In genomic region chr9:129620669-129621295, GRCh38 we compare ENCODE assay signal across 8 cellular contexts. TPM values are rescaled to one million over a fixed set of nuclear protein-coding genes. Genes with fewer than 3 reads are reported as not detected.
DNase-seq lines count a peak whose midpoint lies in the region; ATAC-seq lines count a peak whose summit lies in the region.

Gene C9orf50 (minus strand): TSS chr9:129621101. CDS start chr9:129620574, 527 bp downstream.

- no peak within 1 kb of the TSS for H3K4me3 Mint-ChIP-seq in activated T-helper 1 cell treated with anti-CD3 and anti-CD28 coated beads, Interleukin-12 subunit alpha, Interleukin-12 subunit beta, Interleukin-2, Interleukin-4 antibody, amounts not matched to agents 30 ng/mL and 10 ng/mL and 1 ng/mL, durations not matched to agents 14 hours and 24 hours and 36 hours

- H3K27ac Mint-ChIP-seq in activated T-helper 1 cell treated with anti-CD3 and anti-CD28 coated beads, Interleukin-12 subunit alpha, Interleukin-12 subunit beta, Interleukin-2, Interleukin-4 antibody, amounts not matched to agents 30 ng/mL and 10 ng/mL and 1 ng/mL, durations not matched to agents 14 hours and 24 hours and 36 hours, result peak within 1 kb of the TSS; percentile 48

- no peaks in the 10 kb centered on the region for H3K9me3 Mint-ChIP-seq in activated T-helper 1 cell treated with anti-CD3 and anti-CD28 coated beads, Interleukin-12 subunit alpha, Interleukin-12 subunit beta, Interleukin-2, Interleukin-4 antibody, amounts not matched to agents 30 ng/mL and 10 ng/mL and 1 ng/mL, durations not matched to agents 14 hours and 24 hours and 36 hours

- intact Hi-C loops in activated T-helper 1 cell treated with anti-CD3 and anti-CD28 coated beads, Interleukin-12 subunit alpha, Interleukin-12 subunit beta, Interleukin-2, Interleukin-4 antibody, amounts not matched to agents 30 ng/mL and 10 ng/mL and 1 ng/mL, durations not matched to agents 14 hours and 24 hours and 36 hours (cut with micrococcal nuclease), result no loop called here

- peaks cover 17% of the 10 kb centered on the region for H3K4me1 Mint-ChIP-seq in activated T-helper 1 cell treated with anti-CD3 and anti-CD28 coated beads, Interleukin-12 subunit alpha, Interleukin-12 subunit beta, Interleukin-2, Interleukin-4 antibody, amounts not matched to agents 30 ng/mL and 10 ng/mL and 1 ng/mL, durations not matched to agents 14 hours and 24 hours and 36 hours (ENCODE audit: low read depth)

- peak; percentile 47 for ATAC-seq in left lobe of liver

- H3K27me3 Mint-ChIP-seq in activated T-helper 1 cell treated with anti-CD3 and anti-CD28 coated beads, Interleukin-12 subunit alpha, Interleukin-12 subunit beta, Interleukin-2, Interleukin-4 antibody, amounts not matched to agents 30 ng/mL and 10 ng/mL and 1 ng/mL, durations not matched to agents 14 hours and 24 hours and 36 hours (ENCODE audit: insufficient read depth), result peaks cover 32% of the 10 kb centered on the region

- DNase-seq in DMS79 treated with DMSO at 0.1 percent for 48 hours (lab: John Stamatoyannopoulos, UW), result peak; percentile 26
- no peak for DNase-seq in DMS79 (lab: John Stamatoyannopoulos, UW)
- no peak for DNase-seq in activated T-helper 1 cell treated with anti-CD3 and anti-CD28 coated beads, Interleukin-12 subunit alpha, Interleukin-12 subunit beta, Interleukin-2, Interleukin-4 antibody, amounts not matched to agents 30 ng/mL and 10 ng/mL and 1 ng/mL, durations not matched to agents 14 hours and 24 hours and 36 hours (ENCODE audit: low spot score)
- no peak for DNase-seq in left lobe of liver (ENCODE audit: low spot score)
- DNase-seq in substantia nigra (lab: John Stamatoyannopoulos, UW), result peak in 1 of 49 donors; percentile 85
- no peak for DNase-seq in stimulated activated CD4-positive, alpha-beta T cell treated with anti-CD3 and anti-CD28 coated beads, Interleukin-2, amount 100 ng/mL, for 24 hours
- DNase-seq in HT-29 (ENCODE audit: low spot score), result no peak
- DNase-seq in NCI-H226, result no peak

- peaks cover 2% of the 10 kb centered on the region for H3K36me3 Mint-ChIP-seq in activated T-helper 1 cell treated with anti-CD3 and anti-CD28 coated beads, Interleukin-12 subunit alpha, Interleukin-12 subunit beta, Interleukin-2, Interleukin-4 antibody, amounts not matched to agents 30 ng/mL and 10 ng/mL and 1 ng/mL, durations not matched to agents 14 hours and 24 hours and 36 hours (ENCODE audit: low read depth)

- H3K27ac ChIP-seq in substantia nigra (ENCODE audit: low read depth, low read length, poor library complexity, severe bottlenecking), result peak within 1 kb of the TSS; percentile 1

RNA-seq across cellular contexts. Expression of gene C9orf50, which starts in this region (rescaled TPM):
- not detected in 2 replicates for total RNA-seq in activated T-helper 1 cell treated with anti-CD3 and anti-CD28 coated beads, Interleukin-12 subunit alpha, Interleukin-12 subunit beta, Interleukin-2, Interleukin-4 antibody, amounts not matched to agents 30 ng/mL and 10 ng/mL and 1 ng/mL, durations not matched to agents 14 hours and 24 hours and 36 hours
- not detected for total RNA-seq in left lobe of liver
- not detected in 2 replicates for total RNA-seq in HT-29 (2014; rRNA removed; shearing (Covaris generic))

Comparison
In these comparisons a context has a peak if more than half of its experiments do, and no peak if none do; other contexts are left out.
1. Peak in ATAC-seq in left lobe of liver; RNA of the gene not detected or under 1 TPM.